Comparison of ENCODE assay signal across 8 cellular contexts in genomic region chr5:96702503-96703383, GRCh38. TPM values are rescaled to one million over a fixed set of nuclear protein-coding genes. Genes with fewer than 3 reads are reported as not detected.
A peak's percentile ranks its signal among the peaks of the same experiment; 100 is the strongest.
DNase-seq lines count a peak whose midpoint lies in the region; ATAC-seq and TF ChIP-seq lines count a peak whose summit lies in the region.

No MANE protein-coding gene starts in this region.

- H3K4me3 Mint-ChIP-seq in nephron = peak overlapping the region; percentile 97 to 98 (median 98)

- H3K27ac ChIP-seq in C4-2B = peak overlapping the region; percentile 64

- H3K9me3 Mint-ChIP-seq in nephron = no peaks in the 10 kb centered on the region

- DNase-seq in RKO (ENCODE audit: low spot score) = peak; percentile 96
- DNase-seq in activated gamma-delta T cell (lab: John Stamatoyannopoulos, UW) = peak; percentile 75
- peak; percentile 94 for DNase-seq in fibroblast of the aortic adventitia (ENCODE audit: low read depth)
- peak; percentile 71 to 78 (median 76) for DNase-seq in stimulated activated naive CD4-positive, alpha-beta T cell (lab: John Stamatoyannopoulos, UW)

- H3K27me3 Mint-ChIP-seq in nephron (ENCODE audit: low read depth) = no peaks in the 10 kb centered on the region

- ATAC-seq in GM19395 (IDR thresholded peaks at IDR 0.05; ENCODE audit: unreplicated experiment) (peak; percentile 65), HG03520 (IDR thresholded peaks at IDR 0.05; ENCODE audit: unreplicated experiment) (peak; percentile 55)

- H3K27ac Mint-ChIP-seq in nephron = peak overlapping the region; percentile 90 to 98 (median 92)

- peaks cover 14% of the 10 kb centered on the region for H3K4me1 Mint-ChIP-seq in nephron

- no peak for TF ChIP-seq CTCF in C4-2B (conservative IDR thresholded peaks at IDR 0.05)
- TF ChIP-seq CTCF in fibroblast of the aortic adventitia (IDR thresholded peaks at IDR 0.05; ENCODE audit: insufficient read depth, low read length) = no peak
- TF ChIP-seq CTCF in nephron (IDR thresholded peaks at IDR 0.05; ENCODE audit: unreplicated experiment in 3 of 3) = no peak

- peaks cover 3% of the 10 kb centered on the region for H3K36me3 Mint-ChIP-seq in nephron (ENCODE audit: low read depth)

- H3K4me3 ChIP-seq in fibroblast of the aortic adventitia (ENCODE audit: low read depth, low read length) = peak overlapping the region; percentile 74

RNA-seq across cellular contexts. Expression of gene CAST, which starts 40.6 kb away (rescaled TPM):
- total RNA-seq in fibroblast of the aortic adventitia (ENCODE audit: low replicate concordance) = 388 and 398 TPM in 2 replicates

Comparison
In these comparisons a context has a peak if more than half of its experiments do, and no peak if none do; other contexts are left out.
1. Peak in every context shown above with its lines: DNase-seq, ATAC-seq, H3K4me3 ChIP-seq and H3K27ac ChIP-seq.